8 cellular contexts compared by ENCODE assay signal in the genomic region with DNA sequence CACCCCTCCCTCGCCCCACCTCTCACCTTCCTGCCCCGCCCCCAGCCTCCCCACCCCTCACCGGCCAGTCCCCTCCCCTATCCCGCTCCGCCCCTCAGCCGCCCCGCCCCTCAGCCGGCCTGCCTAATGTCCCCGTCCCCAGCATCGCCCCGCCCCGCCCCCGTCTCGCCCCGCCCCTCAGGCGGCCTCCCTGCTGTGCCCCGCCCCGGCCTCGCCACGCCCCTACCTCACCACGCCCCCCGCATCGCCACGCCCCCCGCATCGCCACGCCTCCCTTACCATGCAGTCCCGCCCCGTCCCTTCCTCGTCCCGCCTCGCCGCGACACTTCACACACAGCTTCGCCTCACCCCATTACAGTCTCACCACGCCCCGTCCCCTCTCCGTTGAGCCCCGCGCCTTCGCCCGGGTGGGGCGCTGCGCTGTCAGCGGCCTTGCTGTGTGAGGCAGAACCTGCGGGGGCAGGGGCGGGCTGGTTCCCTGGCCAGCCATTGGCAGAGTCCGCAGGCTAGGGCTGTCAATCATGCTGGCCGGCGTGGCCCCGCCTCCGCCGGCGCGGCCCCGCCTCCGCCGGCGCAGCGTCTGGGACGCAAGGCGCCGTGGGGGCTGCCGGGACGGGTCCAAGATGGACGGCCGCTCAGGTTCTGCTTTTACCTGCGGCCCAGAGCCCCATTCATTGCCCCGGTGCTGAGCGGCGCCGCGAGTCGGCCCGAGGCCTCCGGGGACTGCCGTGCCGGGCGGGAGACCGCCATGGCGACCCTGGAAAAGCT. TPM values are rescaled to one million over a fixed set of nuclear protein-coding genes. Genes with fewer than 3 reads are reported as not detected.
DNase-seq lines count a peak whose midpoint lies in the region; ATAC-seq and TF ChIP-seq lines count a peak whose summit lies in the region.

A gene (plus strand): TSS at position 604 of the 768 bp plus-strand sequence. CDS start 145 bp downstream, at position 749.
A gene (minus strand): TSS at position 461 of the 768 bp plus-strand sequence.

- peak in 1 of 2 donors; percentile 75 for TF ChIP-seq POLR2A in suprapubic skin (IDR thresholded peaks at IDR 0.05)

- peak within 1 kb of the TSS; percentile 94 for H3K27ac ChIP-seq in suprapubic skin

- 8% methylated on average over 5 of the region's 81 CpGs for WGBS in suprapubic skin

- peak within 1 kb of the TSS; percentile 95 for H3K4me3 ChIP-seq in GM08714 (ENCODE audit: low read length)
- H3K4me3 ChIP-seq in suprapubic skin, result peak within 1 kb of the TSS; percentile 84

- peak in 1 of 2 donors; percentile 11 for TF ChIP-seq CTCF in suprapubic skin (IDR thresholded peaks at IDR 0.05)

- no peak for TF ChIP-seq EP300 in suprapubic skin (IDR thresholded peaks at IDR 0.05)

- peak; percentile 70 for ATAC-seq in HG02571 (IDR thresholded peaks at IDR 0.05; ENCODE audit: unreplicated experiment)

- peak; percentile 95 for DNase-seq in NAMALWA (ENCODE audit: low spot score)
- DNase-seq in SK-N-DZ (ENCODE audit: low spot score), result peak; percentile 91
- DNase-seq in activated naive CD4-positive, alpha-beta T cell treated with anti-CD3 and anti-CD28 coated beads, Interleukin-2, amount 50 U/mL, for 16 hours, result peak; percentile 93
- peak; percentile 36 for DNase-seq in glomerular endothelial cell (ENCODE audit: extremely low read depth, low read depth, low spot score)
- DNase-seq in occipital lobe (lab: John Stamatoyannopoulos, UW), result peak; percentile 99
- DNase-seq in suprapubic skin (ENCODE audit: low spot score in 2 of 2), result peak; percentile 98 to 99

- H3K4me1 ChIP-seq in suprapubic skin, result peaks cover 29% of the 10 kb centered on the region

- no peaks in the 10 kb centered on the region for H3K36me3 ChIP-seq in suprapubic skin

- no peaks in the 10 kb centered on the region for H3K27me3 ChIP-seq in suprapubic skin

- no peaks in the 10 kb centered on the region for H3K9me3 ChIP-seq in suprapubic skin

RNA-seq across cellular contexts. Expression of the first gene that starts in this region (rescaled TPM):
- polyA plus RNA-seq in SK-N-DZ (2014; cell fraction: cytosol; rRNA removed), result 6.9 and 11.7 TPM in 2 replicates
- 10.7 and 22.7 TPM in 2 replicates for polyA plus RNA-seq in SK-N-DZ (2014; cell fraction: nucleus; rRNA removed)
- total RNA-seq in glomerular endothelial cell, result 86.8 and 124 TPM in 2 replicates
- 71.1 TPM for total RNA-seq in occipital lobe
- total RNA-seq in suprapubic skin, result 100 to 1,000 TPM in 1 of 4 donors, 10 to 100 TPM in 3; 50.1 to 192 (median 81.0) TPM

RNA-seq across cellular contexts. Expression of the second gene that starts in this region (rescaled TPM):
- polyA plus RNA-seq in SK-N-DZ (2014; cell fraction: cytosol; rRNA removed), result not detected in 2 replicates
- not detected in 2 replicates for polyA plus RNA-seq in SK-N-DZ (2014; cell fraction: nucleus; rRNA removed)
- total RNA-seq in glomerular endothelial cell, result not detected in 2 replicates
- total RNA-seq in occipital lobe, result not detected
- not detected for total RNA-seq in suprapubic skin

Comparison
In these comparisons a context has a peak if more than half of its experiments do, and no peak if none do; other contexts are left out.
1. Peak in every context shown above with its lines: DNase-seq, ATAC-seq, H3K4me3 ChIP-seq and H3K27ac ChIP-seq.
2. DNase-seq: peak in every context shown above with its lines; median percentile 99 in occipital lobe; 98 in suprapubic skin; 95 in NAMALWA; 93 in activated naive CD4-positive, alpha-beta T cell treated with anti-CD3 and anti-CD28 coated beads, Interleukin-2, amount 50 U/mL, for 16 hours; 91 in SK-N-DZ; 36 in glomerular endothelial cell.